15 cellular contexts compared by ENCODE assay signal in the genomic region with DNA sequence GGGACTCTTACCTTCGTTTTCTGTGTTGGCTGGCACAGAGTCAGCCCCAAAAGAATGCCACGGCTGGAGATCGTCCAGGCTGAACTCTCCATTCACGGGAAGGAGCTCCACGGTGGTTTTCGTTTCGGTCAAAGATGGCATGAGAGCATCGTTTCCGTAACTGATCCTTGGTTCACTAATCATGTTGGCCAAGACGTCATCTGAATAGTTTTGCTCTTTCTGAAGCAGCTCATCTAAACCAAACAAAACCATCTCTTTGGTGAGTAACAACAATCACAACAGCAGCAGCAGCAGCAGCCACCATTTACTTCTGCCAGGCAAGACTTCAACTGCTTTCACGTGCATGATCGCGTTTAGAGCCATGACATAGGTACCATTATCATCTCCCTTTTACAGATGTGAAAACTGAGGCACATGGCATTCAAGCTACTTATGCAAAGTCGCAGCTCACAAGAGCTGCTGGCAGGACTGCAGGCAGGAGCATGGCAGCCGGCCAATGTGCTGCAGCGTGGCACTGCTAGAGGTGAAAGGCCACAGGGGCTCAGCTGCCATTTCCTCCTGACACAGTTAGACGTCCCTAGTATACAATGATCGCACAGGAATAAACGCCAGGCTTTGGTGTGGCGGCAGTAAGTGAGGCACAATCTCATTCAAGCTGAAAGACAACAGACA.
DNase-seq lines count a peak whose midpoint lies in the region; ATAC-seq, FAIRE-seq and TF ChIP-seq lines count a peak whose summit lies in the region.
"Had no signal": no experiment of that assay in that cellular context is flagged by ENCODE, and none has a peak within 500 bp of the region (broad histone marks: within the 10 kb centered on the region; RNA-seq: fewer than 3 reads in every experiment).

No MANE protein-coding gene starts in this region.

- no peak overlapping the region for H3K4me3 Mint-ChIP-seq in T-helper 17 cell
- H3K4me3 Mint-ChIP-seq: activated B cell treated with CpG ODN at 0.5 μM for 24 hours had no signal

- peak; percentile 68 to 80 (median 75) for ATAC-seq in pancreas
- ATAC-seq in GM18909 (IDR thresholded peaks at IDR 0.05; ENCODE audit: poor library complexity, unreplicated experiment): no peak
- no peak for ATAC-seq in T-helper 17 cell
- no peak for ATAC-seq in GM19324 (IDR thresholded peaks at IDR 0.05; ENCODE audit: low FRiP score, unreplicated experiment)
- ATAC-seq: activated naive CD4-positive, alpha-beta T cell treated with anti-CD3 and anti-CD28 coated beads, Interleukin-2, amount 50 U/mL, for 72 hours had no signal

- WGBS in pancreas, 2 donors: 65 to 67% methylated on average over 20 of the region's 20 CpGs

- peak; percentile 88 for DNase-seq in Caki2 (ENCODE audit: low read depth)
- peak; percentile 7 for DNase-seq in RPMI7951 (ENCODE audit: low read depth)
- peak; percentile 76 for DNase-seq in globus pallidus (ENCODE audit: low spot score)
- DNase-seq in pancreas: peak; percentile 44 to 84 (median 73)
- DNase-seq in A172 (ENCODE audit: low spot score): no peak
- DNase-seq in T-helper 17 cell: no peak
- DNase-seq: activated B cell treated with CpG ODN at 0.5 μM for 24 hours; activated CD8-positive, alpha-beta memory T cell treated with anti-CD3 and anti-CD28 coated beads, Interleukin-2, amount 50 U/mL, for 48 hours; cerebellar nuclear complex; NCI-H1694 treated with DMSO at 0.1 percent for 48 hours; occipital lobe; testis had no signal

- TF ChIP-seq CTCF in pancreas (IDR thresholded peaks at IDR 0.05): no peak

- H3K27ac ChIP-seq in pancreas: no peak overlapping the region
- H3K27ac ChIP-seq: testis had no signal

- intact Hi-C loops in pancreas (cut with DNase I): no loop called here

- H3K36me3 ChIP-seq in pancreas: no peaks in the 10 kb centered on the region

- FAIRE-seq in pancreas (lab: Jason Lieb, UNC): no peak

- no peaks in the 10 kb centered on the region for H3K36me3 Mint-ChIP-seq in T-helper 17 cell (ENCODE audit: low read depth)
- H3K36me3 Mint-ChIP-seq: activated naive CD4-positive, alpha-beta T cell treated with anti-CD3 and anti-CD28 coated beads, Interleukin-2, amount 50 U/mL, for 72 hours had no signal

- H3K27me3 ChIP-seq in pancreas: no peaks in the 10 kb centered on the region
- H3K27me3 ChIP-seq: testis had no signal

- peaks cover 0 to 13% (median 11%) of the 10 kb centered on the region in 3 donors for H3K4me1 ChIP-seq in pancreas
- H3K4me1 ChIP-seq: testis had no signal

- H3K9me3 ChIP-seq in pancreas (no peaks in the 10 kb centered on the region), T-helper 17 cell (ENCODE audit: control insufficient read depth, low read length, poor library complexity, severe bottlenecking) (no peaks in the 10 kb centered on the region)
- H3K9me3 ChIP-seq: testis had no signal

- no peaks in the 10 kb centered on the region for H3K27me3 Mint-ChIP-seq in T-helper 17 cell
- H3K27me3 Mint-ChIP-seq: activated B cell treated with CpG ODN at 0.5 μM for 24 hours had no signal

- H3K4me1 Mint-ChIP-seq in T-helper 17 cell: peaks cover 6% of the 10 kb centered on the region

- H3K27ac Mint-ChIP-seq in T-helper 17 cell: no peak overlapping the region
- H3K27ac Mint-ChIP-seq: activated B cell treated with CpG ODN at 0.5 μM for 24 hours had no signal

- in situ Hi-C loops in Caki2 (cut with HindIII; ENCODE audit: low pct_unique_long_range_greater_than_20kb, low sequenced_read_pairs): no loop called here

- no peak overlapping the region for H3K4me3 ChIP-seq in pancreas
- H3K4me3 ChIP-seq: testis had no signal

Comparison
In these comparisons a context has a peak if more than half of its experiments do, and no peak if none do; other contexts are left out.
1. DNase-seq: peak in Caki2 (single experiment), RPMI7951 (single experiment), globus pallidus (single experiment) and pancreas (6 of 6); none in A172 (single experiment) and T-helper 17 cell (0 of 3).
2. ATAC-seq: peak in pancreas (4 of 4); none in GM18909 (single experiment), T-helper 17 cell (single experiment) and GM19324 (single experiment).